8 cellular contexts compared by ENCODE assay signal in genomic region chr17:30477083-30477757, GRCh38. TPM values are rescaled to one million over a fixed set of nuclear protein-coding genes. Genes with fewer than 3 reads are reported as not detected.
DNase-seq lines count a peak whose midpoint lies in the region; ATAC-seq, FAIRE-seq and TF ChIP-seq lines count a peak whose summit lies in the region.

Gene GOSR1, plus strand, starts transcription at chr17:30477408. Its CDS starts 26 bp downstream, at chr17:30477434.

- no peaks in the 10 kb centered on the region for H3K27me3 ChIP-seq in right atrium auricular region
- H3K27me3 ChIP-seq in psoas muscle (ENCODE audit: insufficient read depth in 3 of 3, low read length in 2 of 3): peaks cover 0 to 2% (median 0%) of the 10 kb centered on the region in 3 donors

- intact Hi-C loops in T-helper 2 cell treated with Interferon-gamma antibody and Interleukin-4, amounts not matched to agents 100 ng/mL and 5 ng/mL, for 36 hours (cut with micrococcal nuclease): loop anchor here (2.0 to 5.0 kb wide), 3 partner anchors 240 to 430 kb away; partner anchors contain the start of genes NSRP1 and TEFM
- intact Hi-C loops in psoas muscle (cut with DNase I): loop anchor here in 1 of 2 donors (2.0 kb wide), 1 partner anchor 124 kb away; no protein-coding TSS in a partner anchor

- ATAC-seq in GM18498 (IDR thresholded peaks at IDR 0.05; ENCODE audit: unreplicated experiment): peak; percentile 97
- peak; percentile 98 for ATAC-seq in HG02885 (IDR thresholded peaks at IDR 0.05; ENCODE audit: poor library complexity, unreplicated experiment)
- peak; percentile 99 to 100 (median 100) for ATAC-seq in psoas muscle

- FAIRE-seq in urothelium cell line (lab: Jason Lieb, UNC): peak; percentile 70

- no peaks in the 10 kb centered on the region for H3K9me3 ChIP-seq in right atrium auricular region
- no peaks in the 10 kb centered on the region for H3K9me3 ChIP-seq in psoas muscle

- H3K4me1 ChIP-seq in right atrium auricular region (peaks cover 0 to 29% of the 10 kb centered on the region in 2 donors), psoas muscle (peaks cover 22% of the 10 kb centered on the region)

- H3K27ac ChIP-seq in right atrium auricular region: peak within 1 kb of the TSS; percentile 88 to 93
- peak within 1 kb of the TSS; percentile 94 for H3K27ac ChIP-seq in psoas muscle

- H3K36me3 ChIP-seq in right atrium auricular region (peaks cover 24% of the 10 kb centered on the region), psoas muscle (ENCODE audit: insufficient read depth in 1 of 2, low read depth in 1 of 2) (peaks cover 0 to 34% of the 10 kb centered on the region in 2 donors)

- H3K4me3 ChIP-seq in right atrium auricular region (peak within 1 kb of the TSS; percentile 69 to 93), psoas muscle (peak within 1 kb of the TSS; percentile 75)

- WGBS in psoas muscle, 3 donors: 0 to 1% (median 1%) methylated on average over 36 of the region's 36 CpGs

- peak; percentile 93 for DNase-seq in NCI-H1694 treated with DMSO at 0.1 percent for 48 hours (lab: John Stamatoyannopoulos, UW)
- peak; percentile 56 to 97 (median 90) for DNase-seq in anterior cingulate cortex (lab: John Stamatoyannopoulos, UW)
- DNase-seq in right atrium auricular region (ENCODE audit: low spot score): peak; percentile 96
- peak; percentile 93 to 96 for DNase-seq in psoas muscle
- DNase-seq in urothelium cell line (ENCODE audit: low spot score): peak; percentile 95

- peak; percentile 46 to 88 for TF ChIP-seq CTCF in right atrium auricular region (IDR thresholded peaks at IDR 0.05)
- peak; percentile 75 for TF ChIP-seq CTCF in psoas muscle (IDR thresholded peaks at IDR 0.05)

RNA-seq across cellular contexts. Expression of gene GOSR1, which starts in this region (rescaled TPM):
- total RNA-seq in T-helper 2 cell treated with Interferon-gamma antibody and Interleukin-4, amounts not matched to agents 100 ng/mL and 5 ng/mL, for 36 hours: 46.9 and 49.2 TPM in 2 replicates
- total RNA-seq in right atrium auricular region (10 to 100 TPM; 25.2 to 33.5 TPM), psoas muscle (10 to 100 TPM; 26.8 to 38.2 (median 27.2) TPM)
- 10 to 100 TPM in 2 of 3 donors, 1 to 10 TPM in 1; 10.0 to 20.4 (median 13.9) TPM for polyA plus RNA-seq in psoas muscle

Comparison
In these comparisons a context has a peak if more than half of its experiments do, and no peak if none do; other contexts are left out.
1. Peak in every context shown above with its lines: DNase-seq, ATAC-seq, H3K4me3 ChIP-seq and H3K27ac ChIP-seq.